27 cellular contexts compared by ENCODE assay signal in the genomic region with DNA sequence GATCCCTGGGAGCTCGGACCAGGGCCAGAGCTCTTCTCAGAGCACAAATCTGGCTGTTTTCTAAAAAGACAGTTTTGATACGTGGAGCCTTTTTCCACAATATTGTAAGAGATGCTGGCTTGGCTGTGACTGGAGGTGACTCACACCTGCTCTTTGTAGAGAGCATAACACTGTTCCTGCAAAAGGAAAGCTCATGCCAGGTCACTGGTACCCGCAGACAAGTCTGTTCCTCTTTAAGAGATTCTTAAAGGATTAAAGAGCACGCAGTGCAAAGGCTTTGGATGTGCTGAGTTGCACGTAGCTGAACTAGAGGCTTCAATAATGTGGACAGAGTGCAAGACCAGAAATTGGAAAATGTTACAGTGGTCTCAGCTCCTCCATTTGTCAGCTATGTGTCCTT. TPM values are rescaled to one million over a fixed set of nuclear protein-coding genes. Genes with fewer than 3 reads are reported as not detected.
A peak's percentile ranks its signal among the peaks of the same experiment; 100 is the strongest.
DNase-seq lines count a peak whose midpoint lies in the region; ATAC-seq and TF ChIP-seq lines count a peak whose summit lies in the region.
"Had no signal": no experiment of that assay in that cellular context is flagged by ENCODE, and none has a peak within 500 bp of the region (broad histone marks: within the 10 kb centered on the region; RNA-seq: fewer than 3 reads in every experiment).

No MANE protein-coding gene starts in this region.

- no peaks in the 10 kb centered on the region for H3K79me2 ChIP-seq in neural progenitor cell (ENCODE audit: low read depth)
- H3K79me2 ChIP-seq: parathyroid adenoma had no signal

- no peak overlapping the region for H3K4me3 ChIP-seq in BLaER1 treated with 17β-estradiol and CSF1 and Interleukin-3, amounts not matched to agents 10 nM and 100 nM
- no peak overlapping the region for H3K4me3 ChIP-seq in neural progenitor cell
- H3K4me3 ChIP-seq: ascending aorta, uterus had no signal

- intact Hi-C loops in posterior vena cava (cut with DNase I): no loop called here

- H3K27ac ChIP-seq in BLaER1 treated with 17β-estradiol and CSF1 and Interleukin-3, amounts not matched to agents 10 nM and 100 nM: peak overlapping the region in 7 of 11 experiments; percentile 71 to 87 (median 82); a peak in 10 of 22 replicates
- no peak overlapping the region for H3K27ac ChIP-seq in neural progenitor cell
- H3K27ac ChIP-seq: ascending aorta, parathyroid adenoma, uterus had no signal

- TF ChIP-seq CTCF in neural progenitor cell (IDR thresholded peaks at IDR 0.05): no peak

- no peaks in the 10 kb centered on the region for H3K36me3 Mint-ChIP-seq in neural progenitor cell
- H3K36me3 Mint-ChIP-seq: activated CD4-positive, alpha-beta memory T cell treated with anti-CD3 and anti-CD28 coated beads for 36 hours had no signal

- H3K4me2 ChIP-seq in BLaER1 treated with 17β-estradiol and CSF1 and Interleukin-3, amounts not matched to agents 10 nM and 100 nM: peak overlapping the region; percentile 56 to 87 (median 80)
- peak overlapping the region; percentile 50 for H3K4me2 ChIP-seq in neural progenitor cell

- H2AFZ ChIP-seq in neural progenitor cell (replicated peaks): no peak overlapping the region
- H2AFZ ChIP-seq: parathyroid adenoma had no signal

- no peaks in the 10 kb centered on the region for H4K20me1 ChIP-seq in BLaER1 treated with 17β-estradiol and CSF1 and Interleukin-3, amounts not matched to agents 10 nM and 100 nM
- no peaks in the 10 kb centered on the region for H4K20me1 ChIP-seq in neural progenitor cell (ENCODE audit: low read depth)

- DNase-seq in NCI-H82 treated with DMSO at 0.1 percent for 48 hours (lab: John Stamatoyannopoulos, UW; ENCODE audit: unreplicated experiment): peak; percentile 40
- peak; percentile 44 for DNase-seq in astrocyte of the hippocampus (ENCODE audit: low read depth, low spot score)
- peak; percentile 11 for DNase-seq in neural progenitor cell (ENCODE audit: low spot score)
- DNase-seq in inferior parietal cortex (ENCODE audit: extremely low spot score): no peak
- no peak for DNase-seq in posterior vena cava (ENCODE audit: low spot score)
- no peak for DNase-seq in stimulated activated CD4-positive, alpha-beta T cell treated with anti-CD3 and anti-CD28 coated beads, Interleukin-4, amount 100 ng/mL, for 24 hours
- DNase-seq: activated CD4-positive, alpha-beta memory T cell treated with anti-CD3 and anti-CD28 coated beads for 36 hours; activated naive CD4-positive, alpha-beta T cell treated with Interleukin-2 at 50 U/mL for 16 hours; activated T-cell treated with anti-CD3 and anti-CD28 coated beads, Interleukin-2, amount 50 U/mL, for 1 hour; CD4-positive, alpha-beta T cell; DMS153; effector memory CD8-positive, alpha-beta T cell; islet precursor cell; KBM-7; NCI-H2029; stimulated activated CD8-positive, alpha-beta memory T cell treated with anti-CD3 and anti-CD28 coated beads, Interleukin-4, amount 100 ng/mL, for 48 hours; T-helper 17 cell; uterus had no signal

- H3K27me3 Mint-ChIP-seq in neural progenitor cell (ENCODE audit: insufficient read depth, low read depth): peaks cover 3% of the 10 kb centered on the region

- H3K9ac ChIP-seq in BLaER1 treated with 17β-estradiol and CSF1 and Interleukin-3, amounts not matched to agents 10 nM and 100 nM: peak overlapping the region in 1 of 11 experiments; percentile 6; a peak in 1 of 22 replicates
- no peak overlapping the region for H3K9ac ChIP-seq in neural progenitor cell
- H3K9ac ChIP-seq: parathyroid adenoma had no signal

- no peak overlapping the region for H3K27ac Mint-ChIP-seq in neural progenitor cell
- H3K27ac Mint-ChIP-seq: activated CD4-positive, alpha-beta memory T cell treated with anti-CD3 and anti-CD28 coated beads for 36 hours; CD4-positive, alpha-beta T cell; effector memory CD8-positive, alpha-beta T cell; T-helper 17 cell had no signal

- no peaks in the 10 kb centered on the region for H3K9me3 Mint-ChIP-seq in neural progenitor cell
- H3K9me3 Mint-ChIP-seq: activated CD4-positive, alpha-beta memory T cell treated with anti-CD3 and anti-CD28 coated beads for 36 hours; CD4-positive, alpha-beta T cell; effector memory CD8-positive, alpha-beta T cell had no signal

- no peaks in the 10 kb centered on the region for H3K27me3 ChIP-seq in BLaER1 treated with 17β-estradiol and CSF1 and Interleukin-3, amounts not matched to agents 10 nM and 100 nM
- H3K27me3 ChIP-seq in neural progenitor cell: no peaks in the 10 kb centered on the region
- H3K27me3 ChIP-seq: ascending aorta, uterus had no signal

- H3K4me1 Mint-ChIP-seq in neural progenitor cell: peaks cover 12% of the 10 kb centered on the region

- no peaks in the 10 kb centered on the region for H3F3A ChIP-seq in neural progenitor cell (ENCODE audit: low read depth)

- peaks cover 0 to 14% (median 4%) of the 10 kb centered on the region in 11 experiments; a peak in 5 of 22 replicates for H3K9me3 ChIP-seq in BLaER1 treated with 17β-estradiol and CSF1 and Interleukin-3, amounts not matched to agents 10 nM and 100 nM (replicated peaks in 1 of 11)
- no peaks in the 10 kb centered on the region for H3K9me3 ChIP-seq in neural progenitor cell (ENCODE audit: low read depth)
- H3K9me3 ChIP-seq: ascending aorta, uterus had no signal

- H3K4me3 Mint-ChIP-seq in neural progenitor cell: no peak overlapping the region
- H3K4me3 Mint-ChIP-seq: activated CD4-positive, alpha-beta memory T cell treated with anti-CD3 and anti-CD28 coated beads for 36 hours; CD4-positive, alpha-beta T cell; effector memory CD8-positive, alpha-beta T cell; T-helper 17 cell had no signal

- H3K36me3 ChIP-seq in BLaER1 treated with 17β-estradiol and CSF1 and Interleukin-3, amounts not matched to agents 10 nM and 100 nM: no peaks in the 10 kb centered on the region
- H3K36me3 ChIP-seq in neural progenitor cell: no peaks in the 10 kb centered on the region
- H3K36me3 ChIP-seq: ascending aorta, uterus had no signal

- H3K4me1 ChIP-seq in BLaER1 treated with 17β-estradiol and CSF1 and Interleukin-3, amounts not matched to agents 10 nM and 100 nM: peaks cover 34 to 65% (median 55%) of the 10 kb centered on the region in 10 experiments
- H3K4me1 ChIP-seq in neural progenitor cell: peaks cover 14% of the 10 kb centered on the region
- H3K4me1 ChIP-seq: ascending aorta, parathyroid adenoma, uterus had no signal

- ATAC-seq in GM21528 (IDR thresholded peaks at IDR 0.05; ENCODE audit: low FRiP score, unreplicated experiment): no peak
- ATAC-seq: effector memory CD8-positive, alpha-beta T cell; T-helper 17 cell had no signal

RNA-seq across cellular contexts. Expression of a gene that starts 19.0 kb away (rescaled TPM):
- not detected in 2 replicates for total RNA-seq in neural progenitor cell (ENCODE audit: low replicate concordance)
- total RNA-seq in posterior vena cava: not detected
- total RNA-seq: activated CD4-positive, alpha-beta memory T cell treated with anti-CD3 and anti-CD28 coated beads for 36 hours; ascending aorta; lung microvascular endothelial cell; NCI-H460; OCI-LY7; SK-MEL-5; subcutaneous adipose tissue; uterus had no signal

RNA-seq across cellular contexts. Expression of a gene that starts 25.3 kb away (rescaled TPM):
- total RNA-seq in neural progenitor cell (ENCODE audit: low replicate concordance) (not detected in 2 replicates), posterior vena cava (not detected)
- total RNA-seq: activated CD4-positive, alpha-beta memory T cell treated with anti-CD3 and anti-CD28 coated beads for 36 hours; ascending aorta; CD4-positive, alpha-beta T cell; lung microvascular endothelial cell; NCI-H460; OCI-LY7; SK-MEL-5; subcutaneous adipose tissue; T-helper 17 cell; uterus had no signal

Comparison
In these comparisons a context has a peak if more than half of its experiments do, and no peak if none do; other contexts are left out.
1. DNase-seq: peak in NCI-H82 treated with DMSO at 0.1 percent for 48 hours (single experiment), astrocyte of the hippocampus (single experiment) and neural progenitor cell (single experiment); none in inferior parietal cortex (single experiment), posterior vena cava (single experiment) and stimulated activated CD4-positive, alpha-beta T cell treated with anti-CD3 and anti-CD28 coated beads, Interleukin-4, amount 100 ng/mL, for 24 hours (single experiment).